In the genomic region with DNA sequence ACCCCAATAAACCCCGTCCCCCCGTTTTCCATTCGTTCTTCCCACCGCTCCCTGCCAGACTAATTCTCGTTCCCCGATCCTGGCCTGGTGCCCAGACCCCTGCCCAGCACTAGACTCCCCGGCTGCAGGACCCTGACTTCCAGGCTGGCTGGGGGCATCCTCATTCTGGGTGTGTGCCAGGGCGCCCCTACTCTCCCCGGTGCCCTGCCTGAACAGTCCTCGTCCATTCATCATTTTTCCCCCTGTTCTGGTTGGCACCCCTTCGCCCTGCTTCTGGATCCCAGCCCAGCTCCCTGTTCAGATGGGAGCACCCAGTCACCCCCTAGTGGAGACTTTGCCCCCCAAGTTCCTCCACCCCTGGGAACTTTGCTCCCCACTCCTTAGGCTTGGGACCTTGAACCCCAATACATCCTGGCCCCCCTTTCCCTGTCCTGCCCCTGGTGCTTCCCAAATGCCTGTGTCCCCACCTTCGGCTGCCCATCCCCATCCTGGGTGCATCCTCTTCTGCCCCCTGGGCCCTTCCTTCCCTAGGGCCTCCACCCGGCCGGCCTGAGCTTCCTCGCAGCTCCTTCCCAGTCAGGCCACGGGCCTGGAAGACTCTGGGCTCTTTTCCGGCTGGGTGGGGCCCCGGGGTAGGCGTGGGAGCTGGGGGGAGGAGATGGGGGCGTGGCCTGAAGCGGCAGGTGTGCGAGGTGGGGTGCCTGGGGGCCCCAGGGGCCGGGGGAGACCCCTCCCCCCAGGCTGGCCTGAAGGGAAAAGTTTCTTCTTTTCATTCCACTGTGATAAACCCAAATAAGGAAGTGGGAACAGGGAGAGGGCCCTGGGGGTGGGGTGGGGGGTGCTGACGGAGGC, we compare ENCODE assay signal across 8 cellular contexts. TPM values are rescaled to one million over a fixed set of nuclear protein-coding genes. Genes with fewer than 3 reads are reported as not detected.
DNase-seq lines count a peak whose midpoint lies in the region; ATAC-seq lines count a peak whose summit lies in the region.

No MANE protein-coding gene starts in this region.

- H3K36me3 ChIP-seq in ectodermal cell (ENCODE audit: control insufficient read depth, insufficient read depth, low read length): no peaks in the 10 kb centered on the region
- H3K36me3 ChIP-seq in mesodermal cell (ENCODE audit: control insufficient read depth, insufficient read depth, low read length): peaks cover 34% of the 10 kb centered on the region
- H3K36me3 ChIP-seq in aorta (ENCODE audit: control insufficient read depth in 1 of 2, insufficient read depth in 2 of 2, low read length in 1 of 2): peaks cover 0 to 3% of the 10 kb centered on the region in 2 donors

- H3K9me3 ChIP-seq in ectodermal cell (ENCODE audit: control insufficient read depth, low read length) (no peaks in the 10 kb centered on the region), mesodermal cell (ENCODE audit: control insufficient read depth, low read length) (no peaks in the 10 kb centered on the region), aorta (ENCODE audit: control insufficient read depth, low read length) (no peaks in the 10 kb centered on the region)

- H3K27ac ChIP-seq in ectodermal cell (ENCODE audit: insufficient read depth, low read depth, low read length, poor library complexity, severe bottlenecking) (no peak overlapping the region), mesodermal cell (ENCODE audit: low read depth, low read length, severe bottlenecking) (no peak overlapping the region), aorta (ENCODE audit: low read depth in 1 of 2, low read length in 2 of 2) (no peak overlapping the region)

- peak overlapping the region; percentile 70 for H3K4me3 ChIP-seq in ectodermal cell (ENCODE audit: insufficient read depth, low read depth, low read length)
- H3K4me3 ChIP-seq in mesodermal cell (ENCODE audit: extremely low read depth, insufficient read depth, low read length, poor library complexity, severe bottlenecking): peak overlapping the region; percentile 78
- H3K4me3 ChIP-seq in aorta (ENCODE audit: low read length in 2 of 2): peak overlapping the region; percentile 59 to 81

- peaks cover 10% of the 10 kb centered on the region for H3K27me3 ChIP-seq in ectodermal cell (ENCODE audit: control insufficient read depth, insufficient read depth, low read length, poor library complexity, severe bottlenecking)
- no peaks in the 10 kb centered on the region for H3K27me3 ChIP-seq in aorta (ENCODE audit: control insufficient read depth in 1 of 2, insufficient read depth in 2 of 2, low read length in 1 of 2)

- 5 to 7% methylated on average over 24 of the region's 24 CpGs for WGBS in ectodermal cell, 2 experiments
- 9 to 21% methylated on average over 9 to 13 of the region's 24 CpGs for WGBS in mesodermal cell (ENCODE audit: insufficient coverage in 2 of 2), 2 experiments
- 0 to 2% methylated on average over 24 of the region's 24 CpGs for WGBS in aorta, 2 donors

- H3K4me1 ChIP-seq in ectodermal cell (ENCODE audit: control insufficient read depth, insufficient read depth, low read length): peaks cover 15% of the 10 kb centered on the region
- peaks cover 35% of the 10 kb centered on the region for H3K4me1 ChIP-seq in mesodermal cell (ENCODE audit: control insufficient read depth, insufficient read depth, low read length, poor library complexity, severe bottlenecking)
- no peaks in the 10 kb centered on the region for H3K4me1 ChIP-seq in aorta (ENCODE audit: control insufficient read depth in 1 of 2, insufficient read depth in 2 of 2, low read length in 2 of 2)

- ATAC-seq in aorta (ENCODE audit: low FRiP score) (no peak), GM18873 (IDR thresholded peaks at IDR 0.05; ENCODE audit: low FRiP score, unreplicated experiment) (no peak)

- DNase-seq in activated naive CD4-positive, alpha-beta T cell treated with Interleukin-2 at 50 U/mL for 16 hours: peak; percentile 20
- no peak for DNase-seq in activated naive CD4-positive, alpha-beta T cell (lab: John Stamatoyannopoulos, UW)
- peak; percentile 75 for DNase-seq in RKO (ENCODE audit: low spot score)
- DNase-seq in aorta: peak in 1 of 2 donors; percentile 87
- DNase-seq in NCI-H187 treated with DMSO at 0.1 percent for 48 hours (lab: John Stamatoyannopoulos, UW): no peak

- intact Hi-C loops in aorta (cut with DNase I): loop anchor here in 1 of 2 donors (2.0 kb wide), 1 partner anchor 17 kb away; no protein-coding TSS in a partner anchor

RNA-seq across cellular contexts. Expression of a gene that starts 0.9 kb away (rescaled TPM):
- polyA plus RNA-seq in ectodermal cell (2013, experiment 1 of 4): 45.4 TPM
- 44.5 TPM for polyA plus RNA-seq in ectodermal cell (2013, experiment 2 of 4)
- polyA plus RNA-seq in ectodermal cell (2013, experiment 3 of 4): 29.6 TPM
- polyA plus RNA-seq in ectodermal cell (2013, experiment 4 of 4): 29.3 TPM
- 31.8 TPM for polyA plus RNA-seq in mesodermal cell (2013, experiment 1 of 2)
- polyA plus RNA-seq in mesodermal cell (2013, experiment 2 of 2): 29.5 TPM
- 10 to 100 TPM; 29.4 to 32.3 TPM for total RNA-seq in aorta
- polyA plus RNA-seq in aorta: 10 to 100 TPM; 16.9 to 27.2 TPM

RNA-seq across cellular contexts. Expression of a gene that starts 5.5 kb away (rescaled TPM):
- 162 TPM for polyA plus RNA-seq in ectodermal cell (2013, experiment 1 of 4)
- 147 TPM for polyA plus RNA-seq in ectodermal cell (2013, experiment 2 of 4)
- polyA plus RNA-seq in ectodermal cell (2013, experiment 3 of 4): 181 TPM
- 175 TPM for polyA plus RNA-seq in ectodermal cell (2013, experiment 4 of 4)
- polyA plus RNA-seq in mesodermal cell (2013, experiment 1 of 2): 310 TPM
- 253 TPM for polyA plus RNA-seq in mesodermal cell (2013, experiment 2 of 2)
- total RNA-seq in aorta: 100 to 1,000 TPM; 110 to 146 TPM
- 100 to 1,000 TPM; 129 to 145 TPM for polyA plus RNA-seq in aorta

RNA-seq across cellular contexts. Expression of a gene that starts 11.3 kb away (rescaled TPM):
- polyA plus RNA-seq in ectodermal cell (2013, experiment 1 of 4): 53.6 TPM
- 57.5 TPM for polyA plus RNA-seq in ectodermal cell (2013, experiment 2 of 4)
- polyA plus RNA-seq in ectodermal cell (2013, experiment 3 of 4): 56.2 TPM
- polyA plus RNA-seq in ectodermal cell (2013, experiment 4 of 4): 53.1 TPM
- 71.7 TPM for polyA plus RNA-seq in mesodermal cell (2013, experiment 1 of 2)
- 72.1 TPM for polyA plus RNA-seq in mesodermal cell (2013, experiment 2 of 2)
- total RNA-seq in aorta: 10 to 100 TPM; 50.2 to 52.6 TPM
- 100 to 1,000 TPM; 122 to 298 TPM for polyA plus RNA-seq in aorta

RNA-seq across cellular contexts. Expression of a gene that starts 17.8 kb away (rescaled TPM):
- 23.1 TPM for polyA plus RNA-seq in ectodermal cell (2013, experiment 1 of 4)
- 21.7 TPM for polyA plus RNA-seq in ectodermal cell (2013, experiment 2 of 4)
- polyA plus RNA-seq in ectodermal cell (2013, experiment 3 of 4): 17.9 TPM
- polyA plus RNA-seq in ectodermal cell (2013, experiment 4 of 4): 20.1 TPM
- polyA plus RNA-seq in mesodermal cell (2013, experiment 1 of 2): 45.4 TPM
- polyA plus RNA-seq in mesodermal cell (2013, experiment 2 of 2): 44.0 TPM
- total RNA-seq in aorta: 100 to 1,000 TPM; 131 to 208 TPM
- 100 to 1,000 TPM; 191 to 206 TPM for polyA plus RNA-seq in aorta

RNA-seq across cellular contexts. Expression of a gene that starts 21.9 kb away (rescaled TPM):
- 24.1 TPM for polyA plus RNA-seq in ectodermal cell (2013, experiment 1 of 4)
- polyA plus RNA-seq in ectodermal cell (2013, experiment 2 of 4): 22.4 TPM
- 30.7 TPM for polyA plus RNA-seq in ectodermal cell (2013, experiment 3 of 4)
- polyA plus RNA-seq in ectodermal cell (2013, experiment 4 of 4): 34.4 TPM
- 42.5 TPM for polyA plus RNA-seq in mesodermal cell (2013, experiment 1 of 2)
- 47.7 TPM for polyA plus RNA-seq in mesodermal cell (2013, experiment 2 of 2)
- total RNA-seq in aorta: 10 to 100 TPM; 15.0 to 27.4 TPM
- 10 to 100 TPM; 26.2 to 97.9 TPM for polyA plus RNA-seq in aorta

Comparison
In these comparisons a context has a peak if more than half of its experiments do, and no peak if none do; other contexts are left out.
1. DNase-seq: peak in activated naive CD4-positive, alpha-beta T cell treated with Interleukin-2 at 50 U/mL for 16 hours (single experiment) and RKO (single experiment); none in activated naive CD4-positive, alpha-beta T cell (0 of 4) and NCI-H187 treated with DMSO at 0.1 percent for 48 hours (single experiment).
2. Peak in every context shown above with its lines, with median percentiles within 50 percentile points of each other: H3K4me3 ChIP-seq.